8 cellular contexts compared by ENCODE assay signal in the genomic region with DNA sequence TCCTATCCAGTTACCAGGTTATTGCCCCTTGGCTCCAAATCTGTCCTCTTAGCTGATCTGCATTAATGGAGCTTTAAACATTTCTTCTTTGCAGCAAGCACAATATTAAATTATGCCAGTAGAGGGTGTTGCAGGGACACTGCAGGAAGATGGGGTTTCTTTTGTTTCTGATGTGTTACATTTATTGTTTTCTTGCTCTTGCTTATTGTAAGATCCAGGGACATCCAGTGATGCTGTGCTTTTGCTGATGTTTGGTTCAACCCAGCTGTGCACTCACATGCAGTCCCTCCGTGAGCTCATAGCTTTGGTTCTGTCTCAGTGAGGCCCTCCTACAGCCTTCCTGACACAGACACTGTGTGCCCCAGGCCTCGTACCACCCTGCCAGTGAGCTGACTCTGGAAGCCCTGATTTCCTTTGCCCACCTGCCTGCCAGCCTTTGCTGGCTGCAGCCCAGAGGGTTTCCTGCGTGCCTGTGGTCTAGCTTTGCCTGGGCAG.
A peak's percentile ranks its signal among the peaks of the same experiment; 100 is the strongest.
DNase-seq lines count a peak whose midpoint lies in the region; ATAC-seq and TF ChIP-seq lines count a peak whose summit lies in the region.

No MANE protein-coding gene starts in this region.

- H3K4me3 ChIP-seq in body of pancreas (no peak overlapping the region), gastrocnemius medialis (no peak overlapping the region)

- intact Hi-C loops in body of pancreas (cut with DNase I) (loop anchor here (10.0 kb wide), 1 partner anchor 472 kb away; no protein-coding TSS in a partner anchor), gastrocnemius medialis (cut with DNase I; ENCODE audit: low total_unique reads) (no loop called here)

- ATAC-seq in HG02884 (IDR thresholded peaks at IDR 0.05; ENCODE audit: unreplicated experiment) (peak; percentile 50), body of pancreas (no peak), gastrocnemius medialis (no peak)
- no peak for ATAC-seq in activated CD4-positive, CD25-positive, alpha-beta regulatory T cell treated with anti-CD3 and anti-CD28 coated beads, Interleukin-2, amount 50 U/mL, for 24 hours

- H3K36me3 ChIP-seq in body of pancreas (replicated peaks in 1 of 2; ENCODE audit: insufficient read depth in 1 of 2, low read depth in 2 of 2) (no peaks in the 10 kb centered on the region), gastrocnemius medialis (no peaks in the 10 kb centered on the region)

- no peaks in the 10 kb centered on the region for H3K9me3 ChIP-seq in body of pancreas
- H3K9me3 ChIP-seq in gastrocnemius medialis = no peaks in the 10 kb centered on the region

- in situ Hi-C loops in gastrocnemius medialis (cut with MboI; ENCODE audit: low sequenced_read_pairs in 4 of 4) = loop anchor here in 3 of 4 donors (5.0 to 25.0 kb wide), 2 partner anchors 475 kb away; no protein-coding TSS in a partner anchor

- H3K27me3 ChIP-seq in body of pancreas (no peaks in the 10 kb centered on the region), gastrocnemius medialis (no peaks in the 10 kb centered on the region)

- TF ChIP-seq CTCF in body of pancreas (IDR thresholded peaks at IDR 0.05) = peak; percentile 35 to 61 (median 50)
- TF ChIP-seq CTCF in gastrocnemius medialis (IDR thresholded peaks at IDR 0.05 in 4 of 5, conservative IDR thresholded peaks at IDR 0.05 in 1 of 5) = peak in 3 of 5 experiments; percentile 4 to 29 (median 21)

- WGBS in body of pancreas, 2 donors = 87% methylated on average over 3 of the region's 3 CpGs

- H3K4me1 ChIP-seq in body of pancreas (no peaks in the 10 kb centered on the region), gastrocnemius medialis (no peaks in the 10 kb centered on the region)

- TF ChIP-seq POLR2A in body of pancreas (IDR thresholded peaks at IDR 0.05) = no peak
- no peak for TF ChIP-seq POLR2A in gastrocnemius medialis (IDR thresholded peaks at IDR 0.05)

- DNase-seq in DMS53 treated with DMSO at 0.1 percent for 48 hours (lab: John Stamatoyannopoulos, UW; ENCODE audit: unreplicated experiment) = peak; percentile 52
- DNase-seq in NCI-H69 (lab: John Stamatoyannopoulos, UW) = peak; percentile 75
- DNase-seq in body of pancreas = no peak
- peak in 34 of 51 donors; percentile 3 to 86 (median 22) for DNase-seq in hypothalamus (lab: John Stamatoyannopoulos, UW)
- no peak for DNase-seq in gastrocnemius medialis
- DNase-seq in stimulated activated CD4-positive, alpha-beta T cell treated with anti-CD3 and anti-CD28 coated beads, Interleukin-2, amount 100 ng/mL, for 48 hours = no peak

- H3K27ac ChIP-seq in body of pancreas = no peak overlapping the region
- no peak overlapping the region for H3K27ac ChIP-seq in gastrocnemius medialis

Comparison
In these comparisons a context has a peak if more than half of its experiments do, and no peak if none do; other contexts are left out.
1. DNase-seq: peak in DMS53 treated with DMSO at 0.1 percent for 48 hours (single experiment), NCI-H69 (single experiment) and hypothalamus (34 of 51); none in body of pancreas (0 of 4), gastrocnemius medialis (0 of 2) and stimulated activated CD4-positive, alpha-beta T cell treated with anti-CD3 and anti-CD28 coated beads, Interleukin-2, amount 100 ng/mL, for 48 hours (0 of 2).